Comparison of ENCODE assay signal across 1 cellular context in genomic region chr7:47941136-47941844, GRCh38.
A peak's percentile ranks its signal among the peaks of the same experiment; 100 is the strongest.
TF ChIP-seq lines count a peak whose summit lies in the region.

No MANE protein-coding gene starts in this region.

TF ChIP-seq in K562, 482 proteins besides CTCF, POLR2A, EP300 and RAD21:
- TF ChIP-seq, protein P1, sequence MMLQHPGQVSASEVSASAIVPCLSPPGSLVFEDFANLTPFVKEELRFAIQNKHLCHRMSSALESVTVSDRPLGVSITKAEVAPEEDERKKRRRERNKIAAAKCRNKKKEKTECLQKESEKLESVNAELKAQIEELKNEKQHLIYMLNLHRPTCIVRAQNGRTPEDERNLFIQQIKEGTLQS (IDR thresholded peaks at IDR 0.05): peak; percentile 37; the same call in 1 of the 2 replicates
- TF ChIP-seq, protein P1 (CRISPR knock-in tag; conservative IDR thresholded peaks at IDR 0.05): no peak
- TF ChIP-seq TAL1 (IDR thresholded peaks at IDR 0.05) (no peak), FOSL1 (tag; conservative IDR thresholded peaks at IDR 0.05) (peak; percentile 92), EGR1 (conservative IDR thresholded peaks at IDR 0.05) (0 out of 2 replicates have a peak, but pooled peaks have one; percentile 6), TAF7 (tag; IDR thresholded peaks at IDR 0.05) (no peak), ELF2 (CRISPR knock-in tag; IDR thresholded peaks at IDR 0.05) (no peak), FOS (IDR thresholded peaks at IDR 0.05; ENCODE audit: extremely low read depth, insufficient read length) (no peak), HEY1 (CRISPR knock-in tag; IDR thresholded peaks at IDR 0.05; ENCODE audit: borderline replicate concordance) (no peak)
- TF ChIP-seq, protein P2, sequence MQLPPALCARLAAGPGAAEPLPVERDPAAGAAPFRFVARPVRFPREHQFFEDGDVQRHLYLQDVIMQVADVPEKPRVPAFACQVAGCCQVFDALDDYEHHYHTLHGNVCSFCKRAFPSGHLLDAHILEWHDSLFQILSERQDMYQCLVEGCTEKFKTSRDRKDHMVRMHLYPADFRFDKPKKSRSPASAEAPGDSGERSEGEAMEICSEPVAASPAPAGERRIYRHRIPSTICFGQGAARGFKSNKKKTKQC (CRISPR knock-in tag; IDR thresholded peaks at IDR 0.05): no peak
